Comparison of ENCODE assay signal across 1 cellular context in the genomic region with DNA sequence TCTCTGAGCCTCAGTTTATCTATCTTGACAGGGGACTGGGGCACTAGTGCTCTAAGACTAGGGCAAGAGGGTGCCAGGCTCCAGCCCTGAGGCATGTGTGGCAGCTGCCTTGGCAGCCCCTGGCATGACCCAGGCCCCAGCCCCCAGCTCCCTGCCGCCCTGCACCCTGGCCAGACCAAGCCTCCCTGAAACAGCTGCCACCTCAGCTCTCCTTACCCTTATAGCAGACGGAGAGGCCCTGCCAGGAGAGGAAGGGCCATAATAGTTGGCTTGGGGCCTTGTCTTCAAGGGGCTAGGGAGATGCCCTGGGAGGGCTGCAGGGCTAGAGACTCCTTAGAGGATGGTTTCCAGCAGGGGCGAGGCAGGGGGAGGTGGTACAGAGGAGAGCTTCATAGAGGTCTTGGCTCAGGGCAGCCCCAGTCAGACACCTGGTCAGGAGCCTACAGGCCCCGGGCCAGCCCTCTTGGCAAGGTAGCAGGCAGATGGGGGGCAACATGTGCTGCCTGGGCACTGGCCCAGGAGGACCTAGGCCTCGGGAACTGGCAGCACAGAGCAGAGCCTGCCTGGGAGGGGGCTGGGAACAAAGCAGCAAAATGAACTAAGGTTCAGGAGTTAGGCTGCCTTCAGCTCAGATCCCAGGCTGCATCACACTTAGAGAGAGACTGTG.
TF ChIP-seq lines count a peak whose summit lies in the region.

No MANE protein-coding gene starts in this region.

TF ChIP-seq in IMR-90, 13 proteins besides CTCF, POLR2A, EP300 and RAD21:
- TF ChIP-seq FOS (IDR thresholded peaks at IDR 0.05; ENCODE audit: low read depth, low read length) (no peak), MAZ (IDR thresholded peaks at IDR 0.05; ENCODE audit: borderline replicate concordance, low read depth, low read length) (no peak), RCOR1 (IDR thresholded peaks at IDR 0.05; ENCODE audit: insufficient replicate concordance, low read length) (no peak), MXI1 (IDR thresholded peaks at IDR 0.05; ENCODE audit: borderline replicate concordance, low read depth, low read length) (no peak), CEBPB (IDR thresholded peaks at IDR 0.05; ENCODE audit: low read depth, low read length) (no peak), CHD1 (IDR thresholded peaks at IDR 0.05; ENCODE audit: low read depth, low read length) (no peak), SMC3 (IDR thresholded peaks at IDR 0.05; ENCODE audit: low read depth, low read length) (no peak), RFX5 (IDR thresholded peaks at IDR 0.05; ENCODE audit: low read depth, low read length) (no peak), NFE2L2 (IDR thresholded peaks at IDR 0.05; ENCODE audit: low read depth, low read length) (no peak), BHLHE40 (IDR thresholded peaks at IDR 0.05; ENCODE audit: low read depth, low read length) (no peak), MAFK (IDR thresholded peaks at IDR 0.05; ENCODE audit: low read depth, low read length) (no peak)
- TF ChIP-seq, protein P1, sequence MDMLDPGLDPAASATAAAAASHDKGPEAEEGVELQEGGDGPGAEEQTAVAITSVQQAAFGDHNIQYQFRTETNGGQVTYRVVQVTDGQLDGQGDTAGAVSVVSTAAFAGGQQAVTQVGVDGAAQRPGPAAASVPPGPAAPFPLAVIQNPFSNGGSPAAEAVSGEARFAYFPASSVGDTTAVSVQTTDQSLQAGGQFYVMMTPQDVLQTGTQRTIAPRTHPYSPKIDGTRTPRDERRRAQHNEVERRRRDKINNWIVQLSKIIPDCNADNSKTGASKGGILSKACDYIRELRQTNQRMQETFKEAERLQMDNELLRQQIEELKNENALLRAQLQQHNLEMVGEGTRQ (IDR thresholded peaks at IDR 0.05; ENCODE audit: low read depth, low read length): no peak
- TF ChIP-seq, protein P2, sequence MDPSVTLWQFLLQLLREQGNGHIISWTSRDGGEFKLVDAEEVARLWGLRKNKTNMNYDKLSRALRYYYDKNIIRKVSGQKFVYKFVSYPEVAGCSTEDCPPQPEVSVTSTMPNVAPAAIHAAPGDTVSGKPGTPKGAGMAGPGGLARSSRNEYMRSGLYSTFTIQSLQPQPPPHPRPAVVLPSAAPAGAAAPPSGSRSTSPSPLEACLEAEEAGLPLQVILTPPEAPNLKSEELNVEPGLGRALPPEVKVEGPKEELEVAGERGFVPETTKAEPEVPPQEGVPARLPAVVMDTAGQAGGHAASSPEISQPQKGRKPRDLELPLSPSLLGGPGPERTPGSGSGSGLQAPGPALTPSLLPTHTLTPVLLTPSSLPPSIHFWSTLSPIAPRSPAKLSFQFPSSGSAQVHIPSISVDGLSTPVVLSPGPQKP (IDR thresholded peaks at IDR 0.05; ENCODE audit: borderline replicate concordance, low read depth, low read length): no peak
